In genomic region chr5:57432876-57433275, GRCh38 we compare ENCODE assay signal across 16 cellular contexts. TPM values are rescaled to one million over a fixed set of nuclear protein-coding genes. Genes with fewer than 3 reads are reported as not detected.
A peak's percentile ranks its signal among the peaks of the same experiment; 100 is the strongest.
DNase-seq lines count a peak whose midpoint lies in the region; ATAC-seq, FAIRE-seq and TF ChIP-seq lines count a peak whose summit lies in the region.
"Had no signal": no experiment of that assay in that cellular context is flagged by ENCODE, and none has a peak within 500 bp of the region (broad histone marks: within the 10 kb centered on the region; RNA-seq: fewer than 3 reads in every experiment).

No MANE protein-coding gene starts in this region.

- intact Hi-C loops in HCT116 (cut with micrococcal nuclease) = loop anchor here (1.0 kb wide), 2 partner anchors 95 to 135 kb away; no protein-coding TSS in a partner anchor

- H3K4me3 ChIP-seq in HCT116 (replicated peaks in 1 of 2; ENCODE audit: low read depth in 1 of 2, low read length in 2 of 2) (no peak overlapping the region), fibroblast of villous mesenchyme (ENCODE audit: low read depth, low read length) (no peak overlapping the region)
- H3K4me3 ChIP-seq: transverse colon had no signal

- H3K4me1 ChIP-seq in HCT116 (ENCODE audit: control insufficient read depth in 1 of 2, insufficient read depth in 2 of 2, low read length in 2 of 2) = peaks cover 14 to 21% of the 10 kb centered on the region in 2 experiments; a peak in 3 of 4 replicates

- no peak overlapping the region for H3K27ac ChIP-seq in 22Rv1
- no peak overlapping the region for H3K27ac ChIP-seq in HCT116 (ENCODE audit: low read depth, low read length)
- H3K27ac ChIP-seq: transverse colon had no signal

- no peaks in the 10 kb centered on the region for H3K9me3 ChIP-seq in HCT116 (ENCODE audit: control insufficient read depth in 1 of 2, insufficient read depth in 1 of 2, low read depth in 1 of 2, low read length in 2 of 2)
- H3K9me3 ChIP-seq: transverse colon had no signal

- no peaks in the 10 kb centered on the region for H3K9me2 ChIP-seq in HCT116 (ENCODE audit: insufficient read depth)

- BruUV-seq in HCT116 (replicated peaks; lab: Mats Ljungman, UMichigan) = no TSS peak

- POLR2A ChIA-PET in HCT116 (lab: Charles Lee) = no interaction called here

- no peaks in the 10 kb centered on the region for H3K36me3 ChIP-seq in HCT116 (ENCODE audit: control insufficient read depth in 1 of 2, insufficient read depth in 2 of 2, low read length in 2 of 2)
- H3K36me3 ChIP-seq: transverse colon had no signal

- peak; percentile 67; the same call in 1 of the 2 replicates for ATAC-seq in HCT116
- ATAC-seq in HG03159 (IDR thresholded peaks at IDR 0.05; ENCODE audit: unreplicated experiment) = no peak
- no peak for ATAC-seq in GM18502 (IDR thresholded peaks at IDR 0.05; ENCODE audit: poor library complexity, unreplicated experiment)
- ATAC-seq: activated CD4-positive, alpha-beta T cell treated with anti-CD3 and anti-CD28 coated beads for 36 hours; left cardiac atrium had no signal

- RAD21 ChIA-PET in HCT116 (lab: Charles Lee; ENCODE audit: low non-redundant PET in 1 of 2, low total read pairs in 2 of 2, uncharacterized antibody in 2 of 2, unreplicated experiment in 2 of 2) = interaction anchor here in 1 of 2 experiments (0.6 kb wide), 1 partner anchor 765 kb away, joined by 3 read pairs; no protein-coding TSS in a partner anchor

- TF ChIP-seq POLR2A in HCT116 (IDR thresholded peaks at IDR 0.05; ENCODE audit: borderline replicate concordance, extremely low read depth, insufficient read depth, insufficient read length) = no peak

- TF ChIP-seq CTCF in 22Rv1 (IDR thresholded peaks at IDR 0.05) (peak; percentile 28), HCT116 (IDR thresholded peaks at IDR 0.05 in 2 of 3, conservative IDR thresholded peaks at IDR 0.05 in 1 of 3; ENCODE audit: borderline replicate concordance in 1 of 3, insufficient read depth in 1 of 3, low read depth in 2 of 3, low read length in 2 of 3) (peak; percentile 47 to 58 (median 52); a peak in 5 of 6 replicates), fibroblast of villous mesenchyme (IDR thresholded peaks at IDR 0.05; ENCODE audit: insufficient read depth, low read depth, low read length) (peak; percentile 4), GM20000 (IDR thresholded peaks at IDR 0.05; ENCODE audit: extremely low read depth, missing control alignments) (no peak)

- H2AFZ ChIP-seq in HCT116 (ENCODE audit: low read depth, low read length, poor library complexity, severe bottlenecking) = peak overlapping the region; percentile 67

- FAIRE-seq in RCC 7860 (lab: Jason Lieb, UNC) = no peak

- no peak overlapping the region for H3K4me2 ChIP-seq in HCT116 (ENCODE audit: low read length)

- TF ChIP-seq RAD21 in HCT116 (IDR thresholded peaks at IDR 0.05; ENCODE audit: low read depth) = peak; percentile 68

- H3K27me3 ChIP-seq in HCT116 (ENCODE audit: insufficient read depth, low read length) = no peaks in the 10 kb centered on the region
- H3K27me3 ChIP-seq: transverse colon had no signal

- CTCF ChIA-PET in HCT116 (lab: Charles Lee) = interaction anchor here (0.6 to 1.0 kb wide), 3 partner anchors 66 to 135 kb away, joined by 3 read pairs; no protein-coding TSS in a partner anchor

- H3K79me2 ChIP-seq in HCT116 (ENCODE audit: insufficient read depth, low read length) = no peaks in the 10 kb centered on the region

- H3K9ac ChIP-seq in HCT116 (ENCODE audit: low read length) = no peak overlapping the region

- H4K20me1 ChIP-seq in HCT116 (ENCODE audit: insufficient read depth) = no peaks in the 10 kb centered on the region

- peak; percentile 23 for DNase-seq in HCT116 (ENCODE audit: low read depth, low spot score)
- DNase-seq in SW480 (ENCODE audit: low spot score) = peak; percentile 5
- DNase-seq in fibroblast of villous mesenchyme (ENCODE audit: low read depth) = no peak
- DNase-seq in RCC 7860 (ENCODE audit: low spot score) = no peak
- DNase-seq in GM20000 (ENCODE audit: low spot score) = no peak
- DNase-seq: activated CD4-positive, alpha-beta T cell treated with anti-CD3 and anti-CD28 coated beads for 36 hours; activated effector memory CD4-positive, alpha-beta T cell treated with anti-CD3 and anti-CD28 coated beads, Interleukin-2, amount 50 U/mL, for 16 hours; left cardiac atrium; NCI-H1436; NCI-H748 treated with DMSO at 0.1 percent for 48 hours; transverse colon had no signal

TF ChIP-seq in HCT116, 20 proteins besides CTCF, POLR2A, EP300 and RAD21:
- TF ChIP-seq TCF7L2 (IDR thresholded peaks at IDR 0.05; ENCODE audit: borderline replicate concordance, extremely low read depth, insufficient read depth, insufficient read length) = no peak
- no peak for TF ChIP-seq FOSL1 (IDR thresholded peaks at IDR 0.05; ENCODE audit: low read depth)
- TF ChIP-seq, protein P1, sequence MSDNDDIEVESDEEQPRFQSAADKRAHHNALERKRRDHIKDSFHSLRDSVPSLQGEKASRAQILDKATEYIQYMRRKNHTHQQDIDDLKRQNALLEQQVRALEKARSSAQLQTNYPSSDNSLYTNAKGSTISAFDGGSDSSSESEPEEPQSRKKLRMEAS (IDR thresholded peaks at IDR 0.05) = no peak
- no peak for TF ChIP-seq EGR1 (IDR thresholded peaks at IDR 0.05; ENCODE audit: low read depth)
- no peak for TF ChIP-seq ZNF274 (IDR thresholded peaks at IDR 0.05; ENCODE audit: low read depth, low read length)
- no peak for TF ChIP-seq ZFX (IDR thresholded peaks at IDR 0.05)
- TF ChIP-seq JUND (IDR thresholded peaks at IDR 0.05) = no peak
- TF ChIP-seq SRF (IDR thresholded peaks at IDR 0.05; ENCODE audit: low read depth) = no peak
- TF ChIP-seq, protein P2, sequence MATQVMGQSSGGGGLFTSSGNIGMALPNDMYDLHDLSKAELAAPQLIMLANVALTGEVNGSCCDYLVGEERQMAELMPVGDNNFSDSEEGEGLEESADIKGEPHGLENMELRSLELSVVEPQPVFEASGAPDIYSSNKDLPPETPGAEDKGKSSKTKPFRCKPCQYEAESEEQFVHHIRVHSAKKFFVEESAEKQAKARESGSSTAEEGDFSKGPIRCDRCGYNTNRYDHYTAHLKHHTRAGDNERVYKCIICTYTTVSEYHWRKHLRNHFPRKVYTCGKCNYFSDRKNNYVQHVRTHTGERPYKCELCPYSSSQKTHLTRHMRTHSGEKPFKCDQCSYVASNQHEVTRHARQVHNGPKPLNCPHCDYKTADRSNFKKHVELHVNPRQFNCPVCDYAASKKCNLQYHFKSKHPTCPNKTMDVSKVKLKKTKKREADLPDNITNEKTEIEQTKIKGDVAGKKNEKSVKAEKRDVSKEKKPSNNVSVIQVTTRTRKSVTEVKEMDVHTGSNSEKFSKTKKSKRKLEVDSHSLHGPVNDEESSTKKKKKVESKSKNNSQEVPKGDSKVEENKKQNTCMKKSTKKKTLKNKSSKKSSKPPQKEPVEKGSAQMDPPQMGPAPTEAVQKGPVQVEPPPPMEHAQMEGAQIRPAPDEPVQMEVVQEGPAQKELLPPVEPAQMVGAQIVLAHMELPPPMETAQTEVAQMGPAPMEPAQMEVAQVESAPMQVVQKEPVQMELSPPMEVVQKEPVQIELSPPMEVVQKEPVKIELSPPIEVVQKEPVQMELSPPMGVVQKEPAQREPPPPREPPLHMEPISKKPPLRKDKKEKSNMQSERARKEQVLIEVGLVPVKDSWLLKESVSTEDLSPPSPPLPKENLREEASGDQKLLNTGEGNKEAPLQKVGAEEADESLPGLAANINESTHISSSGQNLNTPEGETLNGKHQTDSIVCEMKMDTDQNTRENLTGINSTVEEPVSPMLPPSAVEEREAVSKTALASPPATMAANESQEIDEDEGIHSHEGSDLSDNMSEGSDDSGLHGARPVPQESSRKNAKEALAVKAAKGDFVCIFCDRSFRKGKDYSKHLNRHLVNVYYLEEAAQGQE (IDR thresholded peaks at IDR 0.05; ENCODE audit: low read depth) = no peak
- TF ChIP-seq POLR2AphosphoS5 (IDR thresholded peaks at IDR 0.05; ENCODE audit: low read depth, low read length) = no peak
- TF ChIP-seq, protein P3, sequence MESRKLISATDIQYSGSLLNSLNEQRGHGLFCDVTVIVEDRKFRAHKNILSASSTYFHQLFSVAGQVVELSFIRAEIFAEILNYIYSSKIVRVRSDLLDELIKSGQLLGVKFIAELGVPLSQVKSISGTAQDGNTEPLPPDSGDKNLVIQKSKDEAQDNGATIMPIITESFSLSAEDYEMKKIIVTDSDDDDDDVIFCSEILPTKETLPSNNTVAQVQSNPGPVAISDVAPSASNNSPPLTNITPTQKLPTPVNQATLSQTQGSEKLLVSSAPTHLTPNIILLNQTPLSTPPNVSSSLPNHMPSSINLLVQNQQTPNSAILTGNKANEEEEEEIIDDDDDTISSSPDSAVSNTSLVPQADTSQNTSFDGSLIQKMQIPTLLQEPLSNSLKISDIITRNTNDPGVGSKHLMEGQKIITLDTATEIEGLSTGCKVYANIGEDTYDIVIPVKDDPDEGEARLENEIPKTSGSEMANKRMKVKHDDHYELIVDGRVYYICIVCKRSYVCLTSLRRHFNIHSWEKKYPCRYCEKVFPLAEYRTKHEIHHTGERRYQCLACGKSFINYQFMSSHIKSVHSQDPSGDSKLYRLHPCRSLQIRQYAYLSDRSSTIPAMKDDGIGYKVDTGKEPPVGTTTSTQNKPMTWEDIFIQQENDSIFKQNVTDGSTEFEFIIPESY (IDR thresholded peaks at IDR 0.05; ENCODE audit: extremely low read depth, insufficient replicate concordance, low read length) = no peak
- no peak for TF ChIP-seq ELF1 (IDR thresholded peaks at IDR 0.05; ENCODE audit: borderline replicate concordance, low read depth)
- no peak for TF ChIP-seq EZH2 (IDR thresholded peaks at IDR 0.05)
- TF ChIP-seq SP1 (IDR thresholded peaks at IDR 0.05; ENCODE audit: low read depth) = no peak
- no peak for TF ChIP-seq SIN3A (IDR thresholded peaks at IDR 0.05; ENCODE audit: low read depth)
- TF ChIP-seq YY1 (IDR thresholded peaks at IDR 0.05; ENCODE audit: extremely low read depth, insufficient replicate concordance, low read depth, low read length) = no peak
- no peak for TF ChIP-seq EZH2phosphoT487 (IDR thresholded peaks at IDR 0.05; ENCODE audit: borderline replicate concordance)
- TF ChIP-seq CEBPB (IDR thresholded peaks at IDR 0.05; ENCODE audit: low read depth) = no peak
- TF ChIP-seq CBX3 (IDR thresholded peaks at IDR 0.05; ENCODE audit: low read depth) = no peak
- TF ChIP-seq, protein P4, sequence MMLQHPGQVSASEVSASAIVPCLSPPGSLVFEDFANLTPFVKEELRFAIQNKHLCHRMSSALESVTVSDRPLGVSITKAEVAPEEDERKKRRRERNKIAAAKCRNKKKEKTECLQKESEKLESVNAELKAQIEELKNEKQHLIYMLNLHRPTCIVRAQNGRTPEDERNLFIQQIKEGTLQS (IDR thresholded peaks at IDR 0.05) = no peak

RNA-seq across cellular contexts. Expression of gene ACTBL2, which starts 49.7 kb away (rescaled TPM):
- total RNA-seq in HCT116 (2021; ENCODE audit: unreplicated experiment) (0.07 TPM), fibroblast of villous mesenchyme (0.43 and 0.97 TPM in 2 replicates)
- polyA plus RNA-seq in HCT116 (2012) = 0.03 TPM in 1 of 2 replicates, not detected in the other
- total RNA-seq: activated CD4-positive, alpha-beta T cell treated with anti-CD3 and anti-CD28 coated beads for 36 hours; fibroblast of lung; left cardiac atrium; transverse colon had no signal
- polyA plus RNA-seq: neural cell had no signal

Comparison
In these comparisons a context has a peak if more than half of its experiments do, and no peak if none do; other contexts are left out.
1. DNase-seq: peak in HCT116 (single experiment) and SW480 (single experiment); none in fibroblast of villous mesenchyme (single experiment), RCC 7860 (single experiment) and GM20000 (single experiment).